9 cellular contexts compared by ENCODE assay signal in genomic region chr17:17729620-17730249, GRCh38. TPM values are rescaled to one million over a fixed set of nuclear protein-coding genes. Genes with fewer than 3 reads are reported as not detected.
A peak's percentile ranks its signal among the peaks of the same experiment; 100 is the strongest.
DNase-seq lines count a peak whose midpoint lies in the region; ATAC-seq and TF ChIP-seq lines count a peak whose summit lies in the region.
"Had no signal": no experiment of that assay in that cellular context is flagged by ENCODE, and none has a peak within 500 bp of the region (broad histone marks: within the 10 kb centered on the region; RNA-seq: fewer than 3 reads in every experiment).

No MANE protein-coding gene starts in this region.

- H3K9me3 ChIP-seq in right lobe of liver (no peaks in the 10 kb centered on the region), suprapubic skin (no peaks in the 10 kb centered on the region)

- H3K4me1 ChIP-seq in right lobe of liver: no peaks in the 10 kb centered on the region
- peaks cover 76% of the 10 kb centered on the region for H3K4me1 ChIP-seq in suprapubic skin

- no peak for TF ChIP-seq POLR2A in right lobe of liver (IDR thresholded peaks at IDR 0.05)
- no peak for TF ChIP-seq POLR2A in suprapubic skin (IDR thresholded peaks at IDR 0.05)

- peak; percentile 76 for TF ChIP-seq CTCF in brain microvascular endothelial cell (IDR thresholded peaks at IDR 0.05; ENCODE audit: low read depth, low read length, missing control alignments)
- TF ChIP-seq CTCF in right lobe of liver (IDR thresholded peaks at IDR 0.05): peak; percentile 48 to 64 (median 58)
- TF ChIP-seq CTCF in suprapubic skin (IDR thresholded peaks at IDR 0.05): peak in 1 of 2 donors; percentile 51

- H3K27ac ChIP-seq in brain microvascular endothelial cell: no peak overlapping the region
- H3K27ac ChIP-seq in right lobe of liver: no peak overlapping the region
- H3K27ac ChIP-seq in suprapubic skin: peak overlapping the region; percentile 83

- ATAC-seq in HG03565 (IDR thresholded peaks at IDR 0.05; ENCODE audit: unreplicated experiment): peak; percentile 61
- peak; percentile 61 to 81 (median 70) for ATAC-seq in right lobe of liver
- no peak for ATAC-seq in HG03442 (IDR thresholded peaks at IDR 0.05; ENCODE audit: unreplicated experiment)
- ATAC-seq in HG02981 (IDR thresholded peaks at IDR 0.05; ENCODE audit: unreplicated experiment): no peak

- in situ Hi-C loops in G401 (cut with HindIII; ENCODE audit: low sequenced_read_pairs) (no loop called here), brain microvascular endothelial cell (cut with HindIII; ENCODE audit: low pct_ligation_motif_present, low sequenced_read_pairs) (no loop called here)

- intact Hi-C loops in right lobe of liver (cut with DNase I): no loop called here

- 18% methylated on average over 2 of the region's 5 CpGs for WGBS in right lobe of liver (ENCODE audit: insufficient coverage, low coverage, low lambda C conversion rate, missing lambda C conversion rate)
- WGBS in suprapubic skin: 59% methylated on average over 4 of the region's 5 CpGs

- H3K36me3 ChIP-seq in brain microvascular endothelial cell (replicated peaks) (peaks cover 2% of the 10 kb centered on the region), right lobe of liver (no peaks in the 10 kb centered on the region), suprapubic skin (no peaks in the 10 kb centered on the region)

- H3K4me3 ChIP-seq in brain microvascular endothelial cell (ENCODE audit: low read depth, low read length) (no peak overlapping the region), right lobe of liver (no peak overlapping the region), suprapubic skin (no peak overlapping the region)

- peak; percentile 81 for DNase-seq in G401 (ENCODE audit: low spot score)
- peak in 4 of 5 experiments; percentile 17 to 59 (median 30) for DNase-seq in T-helper 2 cell
- DNase-seq in brain microvascular endothelial cell: no peak
- DNase-seq in right lobe of liver: no peak
- DNase-seq in suprapubic skin (ENCODE audit: low spot score in 2 of 2): no peak
- DNase-seq: left cardiac atrium had no signal

- H3K27me3 ChIP-seq in brain microvascular endothelial cell (replicated peaks) (no peaks in the 10 kb centered on the region), right lobe of liver (no peaks in the 10 kb centered on the region), suprapubic skin (no peaks in the 10 kb centered on the region)

- no peak for TF ChIP-seq EP300 in suprapubic skin (IDR thresholded peaks at IDR 0.05)

RNA-seq across cellular contexts. Expression of gene RAI1, which starts 48.5 kb away (rescaled TPM):
- total RNA-seq in G401 (2014; rRNA removed; shearing (Covaris generic)): 12.0 and 13.8 TPM in 2 replicates
- total RNA-seq in right lobe of liver (10 to 100 TPM in 2 of 6 experiments, 1 to 10 TPM in 4; 6.1 to 14.5 (median 8.4) TPM), suprapubic skin (10 to 100 TPM; 20.3 to 46.1 (median 30.4) TPM)

Comparison
In these comparisons a context has a peak if more than half of its experiments do, and no peak if none do; other contexts are left out.
1. DNase-seq: peak in G401 (single experiment) and T-helper 2 cell (4 of 5); none in brain microvascular endothelial cell (single experiment), right lobe of liver (0 of 3) and suprapubic skin (0 of 2).
2. ATAC-seq: peak in HG03565 (single experiment) and right lobe of liver (4 of 4); none in HG03442 (single experiment) and HG02981 (single experiment).